Comparison of ENCODE assay signal across 1 cellular context in the genomic region with DNA sequence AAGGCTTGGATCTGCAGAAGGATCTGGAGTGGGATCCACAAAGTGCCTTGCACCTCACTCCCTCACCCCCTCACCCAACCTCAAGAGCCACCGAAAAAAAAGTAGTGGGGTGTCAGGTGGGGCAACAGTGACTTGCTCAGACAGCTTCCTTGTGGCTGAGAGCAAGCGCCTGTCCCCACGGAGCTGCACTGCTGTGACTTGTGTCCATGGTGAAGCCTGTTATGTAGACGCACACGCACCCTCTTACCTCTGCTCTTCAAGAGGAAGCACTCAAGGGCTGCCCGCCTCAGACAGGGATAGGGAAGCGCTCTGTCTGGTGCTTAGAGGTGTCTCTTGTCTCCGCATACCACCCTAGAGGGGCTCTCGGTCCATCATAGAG.
TF ChIP-seq lines count a peak whose summit lies in the region.

No MANE protein-coding gene starts in this region.

TF ChIP-seq in IMR-90, 13 proteins besides CTCF, POLR2A, EP300 and RAD21:
- no peak for TF ChIP-seq BHLHE40 (IDR thresholded peaks at IDR 0.05; ENCODE audit: low read depth, low read length)
- TF ChIP-seq SMC3 (IDR thresholded peaks at IDR 0.05; ENCODE audit: low read depth, low read length) = no peak
- TF ChIP-seq MAZ (IDR thresholded peaks at IDR 0.05; ENCODE audit: borderline replicate concordance, low read depth, low read length) = no peak
- no peak for TF ChIP-seq MXI1 (IDR thresholded peaks at IDR 0.05; ENCODE audit: borderline replicate concordance, low read depth, low read length)
- TF ChIP-seq CEBPB (IDR thresholded peaks at IDR 0.05; ENCODE audit: low read depth, low read length) = no peak
- no peak for TF ChIP-seq RCOR1 (IDR thresholded peaks at IDR 0.05; ENCODE audit: insufficient replicate concordance, low read length)
- no peak for TF ChIP-seq NFE2L2 (IDR thresholded peaks at IDR 0.05; ENCODE audit: low read depth, low read length)
- no peak for TF ChIP-seq USF2 (IDR thresholded peaks at IDR 0.05; ENCODE audit: low read depth, low read length)
- TF ChIP-seq CHD1 (IDR thresholded peaks at IDR 0.05; ENCODE audit: low read depth, low read length) = no peak
- no peak for TF ChIP-seq RFX5 (IDR thresholded peaks at IDR 0.05; ENCODE audit: low read depth, low read length)
- TF ChIP-seq MAFK (IDR thresholded peaks at IDR 0.05; ENCODE audit: low read depth, low read length) = no peak
- TF ChIP-seq FOS (IDR thresholded peaks at IDR 0.05; ENCODE audit: low read depth, low read length) = no peak
